ENCODE assay signal across 2 cellular contexts in the genomic region with DNA sequence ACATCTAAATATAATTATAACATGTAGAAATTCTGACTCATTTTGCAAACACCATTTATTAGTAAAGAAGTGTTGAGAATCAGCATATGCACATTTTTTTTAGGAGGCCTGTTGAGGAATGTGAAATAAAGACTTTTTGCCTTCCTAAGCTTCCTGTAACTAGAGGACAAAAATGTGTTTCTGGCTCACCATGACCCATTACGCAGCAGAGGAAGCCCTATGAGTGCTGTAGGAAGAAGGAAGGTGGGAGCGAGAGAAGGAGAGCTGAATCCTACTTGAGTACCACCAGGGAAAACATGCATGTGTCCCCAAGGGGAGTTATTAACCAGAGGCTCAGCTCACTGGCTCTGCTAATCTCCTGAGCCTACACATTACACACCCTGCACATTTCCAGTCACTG.
TF ChIP-seq lines count a peak whose summit lies in the region.

No MANE protein-coding gene starts in this region.

TF ChIP-seq in A549, 52 proteins besides CTCF, POLR2A, EP300 and RAD21:
- TF ChIP-seq, protein P1, sequence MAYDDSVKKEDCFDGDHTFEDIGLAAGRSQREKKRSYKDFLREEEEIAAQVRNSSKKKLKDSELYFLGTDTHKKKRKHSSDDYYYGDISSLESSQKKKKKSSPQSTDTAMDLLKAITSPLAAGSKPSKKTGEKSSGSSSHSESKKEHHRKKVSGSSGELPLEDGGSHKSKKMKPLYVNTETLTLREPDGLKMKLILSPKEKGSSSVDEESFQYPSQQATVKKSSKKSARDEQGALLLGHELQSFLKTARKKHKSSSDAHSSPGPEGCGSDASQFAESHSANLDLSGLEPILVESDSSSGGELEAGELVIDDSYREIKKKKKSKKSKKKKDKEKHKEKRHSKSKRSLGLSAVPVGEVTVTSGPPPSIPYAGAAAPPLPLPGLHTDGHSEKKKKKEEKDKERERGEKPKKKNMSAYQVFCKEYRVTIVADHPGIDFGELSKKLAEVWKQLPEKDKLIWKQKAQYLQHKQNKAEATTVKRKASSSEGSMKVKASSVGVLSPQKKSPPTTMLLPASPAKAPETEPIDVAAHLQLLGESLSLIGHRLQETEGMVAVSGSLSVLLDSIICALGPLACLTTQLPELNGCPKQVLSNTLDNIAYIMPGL (CRISPR knock-in tag; IDR thresholded peaks at IDR 0.05; ENCODE audit: borderline replicate concordance): no peak
- TF ChIP-seq CBX2 (IDR thresholded peaks at IDR 0.05; ENCODE audit: borderline replicate concordance, low read depth) (no peak), TFCP2L1 (CRISPR knock-in tag; IDR thresholded peaks at IDR 0.05) (no peak)
- TF ChIP-seq, protein P2, sequence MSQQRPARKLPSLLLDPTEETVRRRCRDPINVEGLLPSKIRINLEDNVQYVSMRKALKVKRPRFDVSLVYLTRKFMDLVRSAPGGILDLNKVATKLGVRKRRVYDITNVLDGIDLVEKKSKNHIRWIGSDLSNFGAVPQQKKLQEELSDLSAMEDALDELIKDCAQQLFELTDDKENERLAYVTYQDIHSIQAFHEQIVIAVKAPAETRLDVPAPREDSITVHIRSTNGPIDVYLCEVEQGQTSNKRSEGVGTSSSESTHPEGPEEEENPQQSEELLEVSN (IDR thresholded peaks at IDR 0.05; ENCODE audit: borderline replicate concordance, low read depth): no peak
TF ChIP-seq in A549: peak in this region for 0.

TF ChIP-seq in IMR-90, 13 proteins besides CTCF, POLR2A, EP300 and RAD21:
- TF ChIP-seq CEBPB (IDR thresholded peaks at IDR 0.05; ENCODE audit: low read depth, low read length) (no peak), MAFK (IDR thresholded peaks at IDR 0.05; ENCODE audit: low read depth, low read length) (no peak), MAZ (IDR thresholded peaks at IDR 0.05; ENCODE audit: borderline replicate concordance, low read depth, low read length) (no peak), CHD1 (IDR thresholded peaks at IDR 0.05; ENCODE audit: low read depth, low read length) (no peak), MXI1 (IDR thresholded peaks at IDR 0.05; ENCODE audit: borderline replicate concordance, low read depth, low read length) (no peak)
TF ChIP-seq in IMR-90: peak in this region for 0.
